Comparison of ENCODE assay signal across 1 cellular context in genomic region chr19:11346104-11346940, GRCh38.
TF ChIP-seq lines count a peak whose summit lies in the region.

Gene CCDC159, plus strand, starts transcription at chr19:11346519. Its CDS starts 88 bp downstream, at chr19:11346607.
Gene TMEM205, minus strand, starts transcription at chr19:11346268. Its CDS starts 649 bp downstream, at chr19:11345619.

TF ChIP-seq in GM12878, 131 proteins besides CTCF, POLR2A, EP300 and RAD21 (continued from another document and continues in another):
- TF ChIP-seq IRF4 (IDR thresholded peaks at IDR 0.05; ENCODE audit: low read depth, low read length) (no peak), MTA3 (IDR thresholded peaks at IDR 0.05; ENCODE audit: borderline replicate concordance, low read length) (no peak), MEF2A (IDR thresholded peaks at IDR 0.05; ENCODE audit: insufficient read depth, low read depth, low read length) (no peak), FOXM1 (IDR thresholded peaks at IDR 0.05; ENCODE audit: low read depth, low read length) (no peak), ESRRA (IDR thresholded peaks at IDR 0.05; ENCODE audit: low read length) (no peak), STAT1 (conservative IDR thresholded peaks at IDR 0.05) (no peak), ZNF622 (IDR thresholded peaks at IDR 0.05) (no peak), CBX3 (IDR thresholded peaks at IDR 0.05; ENCODE audit: borderline replicate concordance, low read depth) (no peak), FOS (IDR thresholded peaks at IDR 0.05; ENCODE audit: borderline replicate concordance, extremely low read depth, insufficient read length) (peak; percentile 53), SIN3A (IDR thresholded peaks at IDR 0.05; ENCODE audit: low read depth, low read length) (no peak), RFX5 (IDR thresholded peaks at IDR 0.05; ENCODE audit: low read depth, low read length) (peak; percentile 54), ATF3 (IDR thresholded peaks at IDR 0.05; ENCODE audit: borderline replicate concordance, extremely low read depth, low read depth, low read length) (no peak), IRF3 (IDR thresholded peaks at IDR 0.05) (peak; percentile 87; the same call in 1 of the 2 replicates), HCFC1 (IDR thresholded peaks at IDR 0.05; ENCODE audit: low read length) (peak; percentile 8; the same call in 1 of the 2 replicates), SREBF1 (IDR thresholded peaks at IDR 0.05; ENCODE audit: low read length) (no peak), ZBTB11 (CRISPR knock-in tag; IDR thresholded peaks at IDR 0.05) (no peak), CBFB (IDR thresholded peaks at IDR 0.05; ENCODE audit: low read depth) (no peak; the same call in 1 of the 2 replicates), NKRF (conservative IDR thresholded peaks at IDR 0.05) (no peak; the same call in 1 of the 2 replicates), CHD1 (IDR thresholded peaks at IDR 0.05; ENCODE audit: low read depth, low read length) (no peak), RCOR1 (conservative IDR thresholded peaks at IDR 0.05; ENCODE audit: low read depth, low read length) (no peak), CEBPB (IDR thresholded peaks at IDR 0.05; ENCODE audit: borderline replicate concordance in 1 of 2, low read depth in 2 of 2, low read length in 2 of 2) (peak in 1 of 2 experiments; percentile 79; a peak in 2 of 4 replicates), STAT3 (IDR thresholded peaks at IDR 0.05; ENCODE audit: low read depth, low read length) (no peak), SP1 (IDR thresholded peaks at IDR 0.05; ENCODE audit: low read depth, low read length) (peak; percentile 95), POLR2AphosphoS2 (IDR thresholded peaks at IDR 0.05; ENCODE audit: low read depth, low read length) (no peak), WRNIP1 (IDR thresholded peaks at IDR 0.05; ENCODE audit: borderline replicate concordance, low read depth, low read length) (no peak), ELK1 (IDR thresholded peaks at IDR 0.05; ENCODE audit: low read depth, low read length) (no peak), KDM1A (IDR thresholded peaks at IDR 0.05; ENCODE audit: borderline replicate concordance) (no peak), ZBED1 (IDR thresholded peaks at IDR 0.05; ENCODE audit: borderline replicate concordance) (no peak), KLF5 (IDR thresholded peaks at IDR 0.05; ENCODE audit: partially characterized antibody) (peak; percentile 50), CUX1 (IDR thresholded peaks at IDR 0.05; ENCODE audit: insufficient replicate concordance, low read depth, low read length) (peak; percentile 50), ZNF592 (IDR thresholded peaks at IDR 0.05) (no peak), ZBTB33 (IDR thresholded peaks at IDR 0.05) (no peak), NR2C2 (IDR thresholded peaks at IDR 0.05; ENCODE audit: borderline replicate concordance, control insufficient read depth, insufficient read length, low read depth) (no peak), TBL1XR1 (IDR thresholded peaks at IDR 0.05; ENCODE audit: low read depth, low read length) (no peak), ASH2L (IDR thresholded peaks at IDR 0.05; ENCODE audit: borderline replicate concordance, low read depth) (no peak), LARP7 (IDR thresholded peaks at IDR 0.05) (0 out of 2 replicates have a peak, but pooled peaks have one; percentile 24), PBX3 (IDR thresholded peaks at IDR 0.05; ENCODE audit: insufficient replicate concordance, low read depth, low read length) (peak; percentile 42), ZNF24 (IDR thresholded peaks at IDR 0.05) (no peak)
